Comparison of ENCODE assay signal across 10 cellular contexts in the genomic region with DNA sequence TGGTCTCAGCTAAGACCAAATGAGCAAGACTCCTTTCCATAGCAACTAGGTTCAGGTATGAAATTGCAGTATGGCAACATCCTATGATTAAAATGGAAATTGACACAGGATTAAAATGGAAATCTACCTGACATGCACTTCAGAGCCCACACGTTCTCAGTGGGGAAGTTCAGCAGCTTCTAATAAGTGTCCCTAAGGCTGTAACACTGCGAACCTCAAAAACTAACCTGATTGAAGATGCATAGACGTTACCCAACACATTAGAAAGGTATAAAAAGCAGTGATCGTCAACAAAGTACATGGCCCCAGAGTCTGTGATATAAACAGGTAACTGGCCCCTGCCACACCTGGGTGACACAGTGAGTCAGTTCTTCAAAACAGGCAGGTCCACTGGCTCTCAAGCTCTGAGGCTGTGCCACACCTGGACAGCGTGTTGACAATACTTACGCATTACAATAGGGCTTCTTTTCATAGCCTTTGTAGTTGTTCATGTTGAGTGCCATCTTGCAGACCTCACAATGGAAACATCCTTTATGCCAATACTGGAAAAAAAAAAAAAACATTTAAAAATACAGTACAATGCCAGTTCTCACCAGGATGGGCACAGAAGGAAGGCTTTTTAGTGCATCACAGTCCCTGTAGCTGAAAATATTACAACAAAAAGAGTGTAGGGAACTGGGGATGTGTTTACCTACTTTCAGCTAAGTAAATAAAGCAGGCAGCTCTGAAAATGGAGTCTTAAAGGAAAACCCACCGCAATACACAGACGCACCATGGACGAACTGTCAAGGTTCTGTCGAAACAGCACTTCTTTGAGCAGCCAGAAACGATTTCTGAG.
DNase-seq lines count a peak whose midpoint lies in the region; TF ChIP-seq lines count a peak whose summit lies in the region.
"Had no signal": no experiment of that assay in that cellular context is flagged by ENCODE, and none has a peak within 500 bp of the region (broad histone marks: within the 10 kb centered on the region; RNA-seq: fewer than 3 reads in every experiment).

No MANE protein-coding gene starts in this region.

- H3K9me3 ChIP-seq in ES-I3 (ENCODE audit: control insufficient read depth, insufficient read depth, low read length) (no peaks in the 10 kb centered on the region), neuron (ENCODE audit: low read length) (no peaks in the 10 kb centered on the region)
- no peaks in the 10 kb centered on the region for H3K9me3 ChIP-seq in effector memory CD4-positive, alpha-beta T cell (ENCODE audit: control insufficient read depth, low read length)

- H3K36me3 ChIP-seq in ES-I3 (ENCODE audit: insufficient read depth, low read length) (no peaks in the 10 kb centered on the region), neuron (ENCODE audit: insufficient read depth, low read length) (peaks cover 4% of the 10 kb centered on the region)
- no peaks in the 10 kb centered on the region for H3K36me3 ChIP-seq in effector memory CD4-positive, alpha-beta T cell (ENCODE audit: control insufficient read depth, insufficient read depth, low read length)

- no peak for TF ChIP-seq CTCF in epithelial cell of esophagus (IDR thresholded peaks at IDR 0.05; ENCODE audit: insufficient read depth, low read depth, low read length, missing control alignments)

- H2AFZ ChIP-seq in neuron (ENCODE audit: low read depth, low read length), result peak overlapping the region; percentile 95

- H3K27ac ChIP-seq in effector memory CD4-positive, alpha-beta T cell (ENCODE audit: insufficient read depth, low read length, poor library complexity, severe bottlenecking), result no peak overlapping the region

- H3K4me1 ChIP-seq in ES-I3 (ENCODE audit: insufficient read depth, low read length) (peaks cover 34% of the 10 kb centered on the region), neuron (ENCODE audit: insufficient read depth, low read length) (peaks cover 43% of the 10 kb centered on the region)
- H3K4me1 ChIP-seq in effector memory CD4-positive, alpha-beta T cell (ENCODE audit: control insufficient read depth, insufficient read depth, low read length, poor library complexity, severe bottlenecking), result no peaks in the 10 kb centered on the region

- DNase-seq in NCI-H526 (lab: John Stamatoyannopoulos, UW), result peak; percentile 50 to 59
- DNase-seq in epithelial cell of esophagus (ENCODE audit: low read depth), result peak; percentile 27
- DNase-seq in medulla oblongata (ENCODE audit: extremely low spot score), result no peak
- DNase-seq in OCI-M2 (lab: John Stamatoyannopoulos, UW; ENCODE audit: unreplicated experiment), result no peak
- no peak for DNase-seq in effector memory CD4-positive, alpha-beta T cell
- DNase-seq in cerebellar nuclear complex (lab: John Stamatoyannopoulos, UW), result no peak
- DNase-seq: activated CD4-positive, alpha-beta T cell treated with anti-CD3 and anti-CD28 coated beads for 4 hours; midbrain had no signal

- H3K4me3 ChIP-seq in epithelial cell of esophagus (ENCODE audit: low read length), result peak overlapping the region; percentile 63
- H3K4me3 ChIP-seq in neuron (ENCODE audit: low read length), result peak overlapping the region; percentile 85
- H3K4me3 ChIP-seq in effector memory CD4-positive, alpha-beta T cell (ENCODE audit: insufficient read depth, low read depth, low read length, poor library complexity, severe bottlenecking), result no peak overlapping the region

- no peaks in the 10 kb centered on the region for H3K27me3 ChIP-seq in neuron (ENCODE audit: insufficient read depth, low read length)
- no peaks in the 10 kb centered on the region for H3K27me3 ChIP-seq in effector memory CD4-positive, alpha-beta T cell (replicated peaks; ENCODE audit: control insufficient read depth, insufficient read depth, low read length, poor library complexity, severe bottlenecking)

- H3K9ac ChIP-seq in ES-I3 (ENCODE audit: low read depth, low read length), result peak overlapping the region; percentile 79; the same call in 1 of the 2 replicates

Comparison
In these comparisons a context has a peak if more than half of its experiments do, and no peak if none do; other contexts are left out.
1. DNase-seq: peak in NCI-H526 (2 of 2) and epithelial cell of esophagus (single experiment); none in medulla oblongata (single experiment), OCI-M2 (single experiment), effector memory CD4-positive, alpha-beta T cell (0 of 3) and cerebellar nuclear complex (0 of 2).